Comparison of ENCODE assay signal across 1 cellular context in genomic region chr15:56812255-56812654, GRCh38.
TF ChIP-seq lines count a peak whose summit lies in the region.

No MANE protein-coding gene starts in this region.

TF ChIP-seq in K562, 482 proteins besides CTCF, POLR2A, EP300 and RAD21 (continued from another document):
- TF ChIP-seq, protein P1, sequence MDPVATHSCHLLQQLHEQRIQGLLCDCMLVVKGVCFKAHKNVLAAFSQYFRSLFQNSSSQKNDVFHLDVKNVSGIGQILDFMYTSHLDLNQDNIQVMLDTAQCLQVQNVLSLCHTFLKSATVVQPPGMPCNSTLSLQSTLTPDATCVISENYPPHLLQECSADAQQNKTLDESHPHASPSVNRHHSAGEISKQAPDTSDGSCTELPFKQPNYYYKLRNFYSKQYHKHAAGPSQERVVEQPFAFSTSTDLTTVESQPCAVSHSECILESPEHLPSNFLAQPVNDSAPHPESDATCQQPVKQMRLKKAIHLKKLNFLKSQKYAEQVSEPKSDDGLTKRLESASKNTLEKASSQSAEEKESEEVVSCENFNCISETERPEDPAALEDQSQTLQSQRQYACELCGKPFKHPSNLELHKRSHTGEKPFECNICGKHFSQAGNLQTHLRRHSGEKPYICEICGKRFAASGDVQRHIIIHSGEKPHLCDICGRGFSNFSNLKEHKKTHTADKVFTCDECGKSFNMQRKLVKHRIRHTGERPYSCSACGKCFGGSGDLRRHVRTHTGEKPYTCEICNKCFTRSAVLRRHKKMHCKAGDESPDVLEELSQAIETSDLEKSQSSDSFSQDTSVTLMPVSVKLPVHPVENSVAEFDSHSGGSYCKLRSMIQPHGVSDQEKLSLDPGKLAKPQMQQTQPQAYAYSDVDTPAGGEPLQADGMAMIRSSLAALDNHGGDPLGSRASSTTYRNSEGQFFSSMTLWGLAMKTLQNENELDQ (CRISPR knock-in tag; IDR thresholded peaks at IDR 0.05; ENCODE audit: borderline replicate concordance), result no peak
- TF ChIP-seq USF2 (CRISPR knock-in tag; IDR thresholded peaks at IDR 0.05), result no peak
- TF ChIP-seq ATF1 (CRISPR knock-in tag; IDR thresholded peaks at IDR 0.05), result no peak
- TF ChIP-seq ATF1 (tag; IDR thresholded peaks at IDR 0.05), result no peak
- TF ChIP-seq, protein P2, sequence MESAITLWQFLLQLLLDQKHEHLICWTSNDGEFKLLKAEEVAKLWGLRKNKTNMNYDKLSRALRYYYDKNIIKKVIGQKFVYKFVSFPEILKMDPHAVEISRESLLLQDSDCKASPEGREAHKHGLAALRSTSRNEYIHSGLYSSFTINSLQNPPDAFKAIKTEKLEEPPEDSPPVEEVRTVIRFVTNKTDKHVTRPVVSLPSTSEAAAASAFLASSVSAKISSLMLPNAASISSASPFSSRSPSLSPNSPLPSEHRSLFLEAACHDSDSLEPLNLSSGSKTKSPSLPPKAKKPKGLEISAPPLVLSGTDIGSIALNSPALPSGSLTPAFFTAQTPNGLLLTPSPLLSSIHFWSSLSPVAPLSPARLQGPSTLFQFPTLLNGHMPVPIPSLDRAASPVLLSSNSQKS (CRISPR knock-in tag; IDR thresholded peaks at IDR 0.05), result no peak
- no peak for TF ChIP-seq THRB (CRISPR knock-in tag; conservative IDR thresholded peaks at IDR 0.05)
- no peak for TF ChIP-seq TAF15 (IDR thresholded peaks at IDR 0.05; ENCODE audit: low read depth, low read length)
- no peak for TF ChIP-seq PKNOX1 (IDR thresholded peaks at IDR 0.05)
- no peak for TF ChIP-seq NCOA2 (IDR thresholded peaks at IDR 0.05; ENCODE audit: partially characterized antibody in 2 of 2)
TF ChIP-seq in K562: peak in this region for 0.
